ENCODE assay signal across 2 cellular contexts in genomic region chr12:130994821-130995375, GRCh38.
TF ChIP-seq lines count a peak whose summit lies in the region.

No MANE protein-coding gene starts in this region.

TF ChIP-seq in GM23338, 12 proteins besides CTCF, POLR2A, EP300 and RAD21 (continued from another document):
- TF ChIP-seq NANOG (IDR thresholded peaks at IDR 0.05; ENCODE audit: borderline replicate concordance): no peak

TF ChIP-seq in K562, 482 proteins besides CTCF, POLR2A, EP300 and RAD21 (continued from another document):
- no peak for TF ChIP-seq DEAF1 (CRISPR knock-in tag; IDR thresholded peaks at IDR 0.05)
- TF ChIP-seq ZNF24 (IDR thresholded peaks at IDR 0.05): no peak
- no peak for TF ChIP-seq E2F6 (IDR thresholded peaks at IDR 0.05; ENCODE audit: borderline replicate concordance in 1 of 2, extremely low read depth in 1 of 2, insufficient read depth in 1 of 2, insufficient read length in 1 of 2, low read depth in 1 of 2, low read length in 1 of 2, poor library complexity in 1 of 2, severe bottlenecking in 1 of 2)
- no peak for TF ChIP-seq CXXC5 (CRISPR knock-in tag; IDR thresholded peaks at IDR 0.05)
- TF ChIP-seq MYBL2 (IDR thresholded peaks at IDR 0.05; ENCODE audit: low read depth): no peak
- no peak for TF ChIP-seq MYBL2 (CRISPR knock-in tag; IDR thresholded peaks at IDR 0.05; ENCODE audit: borderline replicate concordance)
- no peak for TF ChIP-seq L3MBTL2 (IDR thresholded peaks at IDR 0.05)
- no peak for TF ChIP-seq POLR2G (IDR thresholded peaks at IDR 0.05; ENCODE audit: low read depth, low read length)
- TF ChIP-seq RFX5 (IDR thresholded peaks at IDR 0.05; ENCODE audit: low read depth, low read length): no peak
- no peak for TF ChIP-seq MCM2 (IDR thresholded peaks at IDR 0.05; ENCODE audit: low read depth)
- no peak for TF ChIP-seq ZFX (CRISPR knock-in tag; IDR thresholded peaks at IDR 0.05)
- no peak for TF ChIP-seq PPARD (CRISPR knock-in tag; IDR thresholded peaks at IDR 0.05)
- no peak for TF ChIP-seq CTCFL (IDR thresholded peaks at IDR 0.05; ENCODE audit: borderline replicate concordance, insufficient read depth, low read depth, low read length, poor library complexity, severe bottlenecking)
- TF ChIP-seq WHSC1 (IDR thresholded peaks at IDR 0.05; ENCODE audit: low read length): no peak
- no peak for TF ChIP-seq MAFK (IDR thresholded peaks at IDR 0.05; ENCODE audit: low read length)
- TF ChIP-seq JUN (IDR thresholded peaks at IDR 0.05; ENCODE audit: borderline replicate concordance, low read depth, low read length): no peak
- TF ChIP-seq JUN (CRISPR knock-in tag; IDR thresholded peaks at IDR 0.05; ENCODE audit: borderline replicate concordance): no peak
- no peak for TF ChIP-seq SMARCC2 (IDR thresholded peaks at IDR 0.05; ENCODE audit: low read depth)
- TF ChIP-seq MTA3 (IDR thresholded peaks at IDR 0.05; ENCODE audit: borderline replicate concordance): no peak
- no peak for TF ChIP-seq ZNF174 (CRISPR knock-in tag; IDR thresholded peaks at IDR 0.05)
